ENCODE assay signal across 9 cellular contexts in the genomic region with DNA sequence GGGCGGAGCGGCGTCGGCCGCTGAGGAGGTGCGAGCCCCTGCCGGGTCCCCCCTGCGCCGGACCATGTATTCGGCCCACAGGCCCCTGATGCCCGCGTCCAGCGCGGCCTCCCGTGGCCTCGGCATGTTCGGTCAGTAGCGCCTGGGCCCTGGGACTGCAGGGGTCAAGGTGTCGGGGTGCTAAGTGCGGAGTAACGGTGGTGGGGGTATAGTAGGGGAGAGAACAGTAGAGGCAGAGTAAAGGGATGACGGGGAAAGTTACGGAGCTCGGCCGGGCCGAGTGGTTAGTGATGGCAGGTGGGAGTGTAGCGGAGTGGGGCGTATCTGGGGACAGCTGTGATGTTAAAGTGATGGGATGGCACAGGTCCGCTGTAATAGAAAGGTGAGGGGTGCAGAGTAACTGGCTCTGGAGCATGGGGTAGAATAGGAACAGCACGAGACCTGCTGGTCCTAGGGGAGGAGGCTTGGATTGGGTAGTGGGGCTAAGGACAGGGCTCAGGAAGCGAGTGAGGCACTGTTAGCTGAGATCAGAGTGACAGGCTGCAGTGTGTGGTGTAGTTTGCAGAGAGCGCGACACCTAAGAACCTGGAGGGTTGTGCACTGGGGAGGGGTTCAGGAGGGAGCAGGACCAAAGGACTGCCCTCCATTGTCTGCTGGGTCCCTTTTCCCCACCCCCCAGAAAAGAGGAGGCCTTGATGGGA. TPM values are rescaled to one million over a fixed set of nuclear protein-coding genes. Genes with fewer than 3 reads are reported as not detected.
DNase-seq lines count a peak whose midpoint lies in the region; ATAC-seq and FAIRE-seq lines count a peak whose summit lies in the region.
"Had no signal": no experiment of that assay in that cellular context is flagged by ENCODE, and none has a peak within 500 bp of the region (broad histone marks: within the 10 kb centered on the region; RNA-seq: fewer than 3 reads in every experiment).

No MANE protein-coding gene starts in this region.

- H3K9me3 Mint-ChIP-seq in CD4-positive, alpha-beta memory T cell = no peaks in the 10 kb centered on the region
- no peaks in the 10 kb centered on the region for H3K9me3 Mint-ChIP-seq in activated naive CD8-positive, alpha-beta T cell treated with anti-CD3 and anti-CD28 coated beads for 36 hours
- no peaks in the 10 kb centered on the region for H3K9me3 Mint-ChIP-seq in stimulated activated naive CD8-positive, alpha-beta T cell treated with anti-CD3 and anti-CD28 coated beads, Interleukin-15, amount 100 ng/mL, for 72 hours

- peaks cover 30% of the 10 kb centered on the region for H3K36me3 ChIP-seq in CD4-positive, alpha-beta memory T cell (ENCODE audit: insufficient read depth, low read length)

- peak in 4 of 5 donors; percentile 31 to 49 (median 36) for DNase-seq in CD4-positive, alpha-beta memory T cell
- DNase-seq in HTR-8/SVneo (ENCODE audit: insufficient read length, low spot score) (no peak), SIG-M5 treated with dmso at 0.1 percent for 504 hours (lab: John Stamatoyannopoulos, UW; ENCODE audit: unreplicated experiment) (no peak)
- no peak for DNase-seq in activated naive CD8-positive, alpha-beta T cell treated with anti-CD3 and anti-CD28 coated beads for 36 hours
- DNase-seq in stimulated activated naive CD8-positive, alpha-beta T cell treated with anti-CD3 and anti-CD28 coated beads, Interleukin-15, amount 100 ng/mL, for 72 hours = peak in 1 of 2 donors; percentile 28
- no peak for DNase-seq in stimulated activated CD4-positive, alpha-beta T cell treated with anti-CD3 and anti-CD28 coated beads, Interleukin-4, amount 100 ng/mL, for 24 hours

- ATAC-seq in stimulated activated naive CD8-positive, alpha-beta T cell treated with anti-CD3 and anti-CD28 coated beads, Interleukin-15, amount 100 ng/mL, for 72 hours = no peak
- no peak for ATAC-seq in GM18870 (IDR thresholded peaks at IDR 0.05; ENCODE audit: unreplicated experiment)

- H3K27ac ChIP-seq in CD4-positive, alpha-beta memory T cell (ENCODE audit: low read depth, low read length) = peak overlapping the region; percentile 67

- CTCF ChIA-PET in CD4-positive, alpha-beta memory T cell (lab: Charles Lee; ENCODE audit: partially characterized antibody) = interaction anchor here (1.5 kb wide), 1 partner anchor 42 kb away, joined by 5 read pairs; no protein-coding TSS in a partner anchor

- peak; percentile 72 for FAIRE-seq in HTR-8/SVneo (lab: Jason Lieb, UNC)

- no peaks in the 10 kb centered on the region for H3K9me3 ChIP-seq in CD4-positive, alpha-beta memory T cell (ENCODE audit: control insufficient read depth in 1 of 2, low read length in 2 of 2)
- H3K9me3 ChIP-seq in iPS-18c (ENCODE audit: control insufficient read depth, insufficient read depth, low read length) = peaks cover 2% of the 10 kb centered on the region

- H3K4me1 Mint-ChIP-seq in CD4-positive, alpha-beta memory T cell = peaks cover 18 to 26% (median 22%) of the 10 kb centered on the region in 4 donors
- H3K4me1 Mint-ChIP-seq in activated naive CD8-positive, alpha-beta T cell treated with anti-CD3 and anti-CD28 coated beads for 36 hours = peaks cover 28% of the 10 kb centered on the region
- peaks cover 25% of the 10 kb centered on the region for H3K4me1 Mint-ChIP-seq in stimulated activated naive CD8-positive, alpha-beta T cell treated with anti-CD3 and anti-CD28 coated beads, Interleukin-15, amount 100 ng/mL, for 72 hours

- H3K27me3 Mint-ChIP-seq in CD4-positive, alpha-beta memory T cell = no peaks in the 10 kb centered on the region
- H3K27me3 Mint-ChIP-seq in activated naive CD8-positive, alpha-beta T cell treated with anti-CD3 and anti-CD28 coated beads for 36 hours = no peaks in the 10 kb centered on the region
- H3K27me3 Mint-ChIP-seq in stimulated activated naive CD8-positive, alpha-beta T cell treated with anti-CD3 and anti-CD28 coated beads, Interleukin-15, amount 100 ng/mL, for 72 hours = no peaks in the 10 kb centered on the region

- peak overlapping the region; percentile 86 to 96 (median 94) for H3K27ac Mint-ChIP-seq in CD4-positive, alpha-beta memory T cell
- H3K27ac Mint-ChIP-seq in activated naive CD8-positive, alpha-beta T cell treated with anti-CD3 and anti-CD28 coated beads for 36 hours = peak overlapping the region; percentile 67
- H3K27ac Mint-ChIP-seq in stimulated activated naive CD8-positive, alpha-beta T cell treated with anti-CD3 and anti-CD28 coated beads, Interleukin-15, amount 100 ng/mL, for 72 hours = peak overlapping the region; percentile 84 to 87

- H3K36me3 Mint-ChIP-seq in CD4-positive, alpha-beta memory T cell = peaks cover 0 to 34% of the 10 kb centered on the region in 2 donors
- H3K36me3 Mint-ChIP-seq in activated naive CD8-positive, alpha-beta T cell treated with anti-CD3 and anti-CD28 coated beads for 36 hours = peaks cover 4% of the 10 kb centered on the region

- POLR2A ChIA-PET in CD4-positive, alpha-beta memory T cell (lab: Charles Lee; ENCODE audit: partially characterized antibody) = interaction anchor here (0.6 to 9.3 kb wide), 15 partner anchors 12 to 162 kb away, joined by 3 to 139 read pairs (median 4); a partner anchor contains a TSS

- H3K4me1 ChIP-seq in CD4-positive, alpha-beta memory T cell (ENCODE audit: insufficient read depth, low read length) = peaks cover 41% of the 10 kb centered on the region

- peak overlapping the region; percentile 81 to 96 (median 92) for H3K4me3 Mint-ChIP-seq in CD4-positive, alpha-beta memory T cell
- H3K4me3 Mint-ChIP-seq in activated naive CD8-positive, alpha-beta T cell treated with anti-CD3 and anti-CD28 coated beads for 36 hours = peak overlapping the region; percentile 95
- H3K4me3 Mint-ChIP-seq in stimulated activated naive CD8-positive, alpha-beta T cell treated with anti-CD3 and anti-CD28 coated beads, Interleukin-15, amount 100 ng/mL, for 72 hours = peak overlapping the region; percentile 84 to 90

- H3K27me3 ChIP-seq in CD4-positive, alpha-beta memory T cell (ENCODE audit: insufficient read depth, low read length) = no peaks in the 10 kb centered on the region

- H3K4me3 ChIP-seq in CD4-positive, alpha-beta memory T cell (ENCODE audit: low read length in 2 of 2) = peak overlapping the region; percentile 63 to 69
- H3K4me3 ChIP-seq in iPS-18c (ENCODE audit: insufficient read depth, low read depth, low read length) = peak overlapping the region; percentile 66

- intact Hi-C loops in CD4-positive, alpha-beta memory T cell (cut with micrococcal nuclease) = loop anchor here (2.0 to 5.0 kb wide), 3 partner anchors 18 to 113 kb away; a partner anchor contains a TSS

RNA-seq across cellular contexts. Expression of a gene that starts 15.7 kb away (rescaled TPM):
- total RNA-seq in CD4-positive, alpha-beta memory T cell = 10 to 100 TPM; 81.6 to 82.6 TPM
- 1 to 10 TPM in 1 of 2 donors, not detected in 1; 3.5 TPM for polyA plus RNA-seq in CD4-positive, alpha-beta memory T cell
- total RNA-seq in activated naive CD8-positive, alpha-beta T cell treated with anti-CD3 and anti-CD28 coated beads for 36 hours = 10 to 100 TPM; 43.8 to 50.4 TPM

RNA-seq across cellular contexts. Expression of a gene that starts 17.1 kb away (rescaled TPM):
- under 1 TPM; 0.28 to 0.64 TPM for total RNA-seq in CD4-positive, alpha-beta memory T cell
- under 1 TPM; 0.48 to 0.85 TPM for polyA plus RNA-seq in CD4-positive, alpha-beta memory T cell
- under 1 TPM; 0.52 to 0.92 TPM for total RNA-seq in activated naive CD8-positive, alpha-beta T cell treated with anti-CD3 and anti-CD28 coated beads for 36 hours

RNA-seq across cellular contexts. Expression of a gene that starts 17.6 kb away (rescaled TPM):
- 10 to 100 TPM; 17.0 to 17.2 TPM for total RNA-seq in CD4-positive, alpha-beta memory T cell
- 10 to 100 TPM; 35.0 to 43.7 TPM for polyA plus RNA-seq in CD4-positive, alpha-beta memory T cell
- total RNA-seq in activated naive CD8-positive, alpha-beta T cell treated with anti-CD3 and anti-CD28 coated beads for 36 hours = 10 to 100 TPM; 38.1 to 38.4 TPM

RNA-seq across cellular contexts. Expression of a gene that starts 28.3 kb away (rescaled TPM):
- not detected for total RNA-seq in CD4-positive, alpha-beta memory T cell
- polyA plus RNA-seq in CD4-positive, alpha-beta memory T cell = not detected
- 1 to 10 TPM; 1.1 to 3.2 TPM for total RNA-seq in activated naive CD8-positive, alpha-beta T cell treated with anti-CD3 and anti-CD28 coated beads for 36 hours
- total RNA-seq: M059J had no signal

RNA-seq across cellular contexts. Expression of a gene that starts 29.9 kb away (rescaled TPM):
- 10 to 100 TPM; 38.5 to 39.9 TPM for total RNA-seq in CD4-positive, alpha-beta memory T cell
- polyA plus RNA-seq in CD4-positive, alpha-beta memory T cell = 1 to 10 TPM; 2.7 to 3.7 TPM
- total RNA-seq in activated naive CD8-positive, alpha-beta T cell treated with anti-CD3 and anti-CD28 coated beads for 36 hours = 10 to 100 TPM; 62.9 to 66.0 TPM

Comparison
In these comparisons a context has a peak if more than half of its experiments do, and no peak if none do; other contexts are left out.
1. DNase-seq: peak in CD4-positive, alpha-beta memory T cell (4 of 5); none in HTR-8/SVneo (single experiment), activated naive CD8-positive, alpha-beta T cell treated with anti-CD3 and anti-CD28 coated beads for 36 hours (single experiment), SIG-M5 treated with dmso at 0.1 percent for 504 hours (single experiment) and stimulated activated CD4-positive, alpha-beta T cell treated with anti-CD3 and anti-CD28 coated beads, Interleukin-4, amount 100 ng/mL, for 24 hours (single experiment).
2. Peak in every context shown above with its lines, with median percentiles within 50 percentile points of each other: H3K27ac Mint-ChIP-seq and H3K4me3 Mint-ChIP-seq.